In genomic region chr11:115219378-115219777, GRCh38 we compare ENCODE assay signal across 15 cellular contexts.
"Had no signal": no experiment of that assay in that cellular context is flagged by ENCODE, and none has a peak within 500 bp of the region (broad histone marks: within the 10 kb centered on the region; RNA-seq: fewer than 3 reads in every experiment).

No MANE protein-coding gene starts in this region.

- H3K27ac Mint-ChIP-seq: activated naive CD4-positive, alpha-beta T cell treated with anti-CD3 and anti-CD28 coated beads, Interleukin-2, amount 50 U/mL, for 72 hours; activated T-cell treated with anti-CD3 and anti-CD28 coated beads, Interleukin-2, amount 50 U/mL, for 72 hours had no signal

- H3K36me3 ChIP-seq: adrenal gland, uterus had no signal

- H3K36me3 Mint-ChIP-seq: activated naive CD4-positive, alpha-beta T cell treated with anti-CD3 and anti-CD28 coated beads, Interleukin-2, amount 50 U/mL, for 72 hours had no signal

- H3K27me3 ChIP-seq: adrenal gland, foreskin keratinocyte, tibial nerve, uterus had no signal

- H3K9me3 Mint-ChIP-seq: activated naive CD4-positive, alpha-beta T cell treated with anti-CD3 and anti-CD28 coated beads, Interleukin-2, amount 50 U/mL, for 72 hours had no signal

- DNase-seq: activated CD4-positive, alpha-beta T cell treated with anti-CD3 and anti-CD28 coated beads, Interleukin-2, amount 50 U/mL, for 4 hours; activated gamma-delta T cell treated with Interleukin-2 at 50 U/mL for 16 hours; activated T-cell treated with anti-CD3 and anti-CD28 coated beads, Interleukin-2, amount 50 U/mL, for 72 hours; adrenal gland; foreskin keratinocyte; glutamatergic neuron; occipital lobe; posterior cingulate gyrus; retina; stimulated activated CD4-positive, alpha-beta T cell treated with anti-CD3 and anti-CD28 coated beads, Interleukin-2, amount 100 ng/mL, for 24 hours; stimulated activated naive CD4-positive, alpha-beta T cell treated with Interleukin-2 at 50 U/mL for 16 hours; SW 1271; uterus had no signal

- H3K4me3 Mint-ChIP-seq: activated T-cell treated with anti-CD3 and anti-CD28 coated beads, Interleukin-2, amount 50 U/mL, for 72 hours had no signal

- H3K9me3 ChIP-seq: adrenal gland, tibial nerve, uterus had no signal

- H3K4me3 ChIP-seq: adrenal gland, tibial nerve, uterus had no signal

- H3K27ac ChIP-seq: adrenal gland, foreskin keratinocyte, tibial nerve, uterus had no signal

- H3K4me1 ChIP-seq: adrenal gland, uterus had no signal

- ATAC-seq: activated naive CD4-positive, alpha-beta T cell treated with anti-CD3 and anti-CD28 coated beads, Interleukin-2, amount 50 U/mL, for 72 hours; activated T-cell treated with anti-CD3 and anti-CD28 coated beads, Interleukin-2, amount 50 U/mL, for 72 hours; foreskin keratinocyte had no signal
